11 cellular contexts compared by ENCODE assay signal in the genomic region with DNA sequence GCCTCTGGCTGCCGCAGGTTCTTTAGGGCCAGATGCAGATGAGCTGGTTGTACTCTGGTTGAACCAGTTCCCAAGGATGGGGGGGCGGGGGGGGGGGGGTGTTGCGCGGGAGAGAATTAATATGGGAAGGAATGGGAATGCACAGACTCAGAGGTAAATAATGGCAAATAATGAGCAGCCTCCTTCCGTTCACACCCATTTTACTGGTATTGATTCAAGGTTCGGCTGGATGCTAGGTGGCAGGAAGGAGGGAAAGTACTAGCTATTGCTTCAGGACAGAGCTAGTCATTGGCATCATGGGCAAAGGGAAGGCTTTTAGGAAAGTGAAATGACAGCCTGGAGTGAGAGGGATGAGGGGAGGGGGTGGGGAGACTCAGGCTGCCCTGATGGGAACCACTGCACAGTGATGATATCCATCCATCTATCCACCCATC. TPM values are rescaled to one million over a fixed set of nuclear protein-coding genes. Genes with fewer than 3 reads are reported as not detected.
DNase-seq lines count a peak whose midpoint lies in the region; ATAC-seq and TF ChIP-seq lines count a peak whose summit lies in the region.
"Had no signal": no experiment of that assay in that cellular context is flagged by ENCODE, and none has a peak within 500 bp of the region (broad histone marks: within the 10 kb centered on the region; RNA-seq: fewer than 3 reads in every experiment).

A gene with protein sequence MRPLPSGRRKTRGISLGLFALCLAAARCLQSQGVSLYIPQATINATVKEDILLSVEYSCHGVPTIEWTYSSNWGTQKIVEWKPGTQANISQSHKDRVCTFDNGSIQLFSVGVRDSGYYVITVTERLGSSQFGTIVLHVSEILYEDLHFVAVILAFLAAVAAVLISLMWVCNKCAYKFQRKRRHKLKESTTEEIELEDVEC (minus strand): TSS at position 34 of the 434 bp plus-strand sequence. CDS start 116 bp downstream, outside the sequence.

- peaks cover 0 to 13% (median 10%) of the 10 kb centered on the region in 4 donors for H3K4me1 ChIP-seq in tibial artery

- no peak for ATAC-seq in GM21576 (IDR thresholded peaks at IDR 0.05; ENCODE audit: unreplicated experiment)

- intact Hi-C loops in lower leg skin (cut with DNase I; ENCODE audit: low total_unique reads), result no loop called here
- intact Hi-C loops in tibial artery (cut with DNase I; ENCODE audit: low total_unique reads), result no loop called here

- H3K27me3 ChIP-seq in tibial artery, result no peaks in the 10 kb centered on the region

- TF ChIP-seq POLR2A in lower leg skin (IDR thresholded peaks at IDR 0.05), result no peak

- 9 to 12% methylated on average over 6 of the region's 6 CpGs for WGBS in lower leg skin, 2 donors

- no peak for TF ChIP-seq CTCF in cardiac fibroblast (IDR thresholded peaks at IDR 0.05; ENCODE audit: low read depth, low read length)
- TF ChIP-seq CTCF in lower leg skin (IDR thresholded peaks at IDR 0.05), result no peak
- TF ChIP-seq CTCF in tibial artery (IDR thresholded peaks at IDR 0.05), result no peak

- DNase-seq in NCI-H2196 (lab: John Stamatoyannopoulos, UW; ENCODE audit: unreplicated experiment), result peak; percentile 28
- no peak for DNase-seq in NCI-H2196 treated with DMSO at 0.1 percent for 48 hours (lab: John Stamatoyannopoulos, UW; ENCODE audit: unreplicated experiment)
- DNase-seq in cardiac fibroblast (ENCODE audit: low read depth in 2 of 2), result no peak
- DNase-seq in lower leg skin (ENCODE audit: low spot score in 2 of 2), result no peak
- no peak for DNase-seq in tibial artery
- no peak for DNase-seq in NCI-H226
- DNase-seq in SHP77 treated with DMSO at 0.1 percent for 48 hours (lab: John Stamatoyannopoulos, UW), result no peak
- DNase-seq: activated CD4-positive, alpha-beta T cell treated with anti-CD3 and anti-CD28 coated beads for 48 hours; NCI-H2171 treated with DMSO at 0.1 percent for 48 hours had no signal

- H3K4me3 ChIP-seq in cardiac fibroblast (replicated peaks in 1 of 2; ENCODE audit: low read depth in 2 of 2, low read length in 2 of 2), result peak within 1 kb of the TSS; percentile 23 to 39
- H3K4me3 ChIP-seq in lower leg skin (ENCODE audit: low read depth, poor library complexity, severe bottlenecking), result peak within 1 kb of the TSS; percentile 21
- peak within 1 kb of the TSS; percentile 49 to 57 for H3K4me3 ChIP-seq in tibial artery

- H3K36me3 ChIP-seq in tibial artery, result no peaks in the 10 kb centered on the region

- H3K9me3 ChIP-seq in tibial artery, result no peaks in the 10 kb centered on the region

- H3K27ac ChIP-seq in tibial artery, result peak within 1 kb of the TSS; percentile 3 to 35

RNA-seq across cellular contexts. Expression of the gene that starts here (rescaled TPM):
- total RNA-seq in lower leg skin, result under 1 TPM in 2 of 4 donors, not detected in 2; 0.13 to 0.19 TPM
- total RNA-seq: chondrocyte had no signal
